Comparison of ENCODE assay signal across 8 cellular contexts in the genomic region with DNA sequence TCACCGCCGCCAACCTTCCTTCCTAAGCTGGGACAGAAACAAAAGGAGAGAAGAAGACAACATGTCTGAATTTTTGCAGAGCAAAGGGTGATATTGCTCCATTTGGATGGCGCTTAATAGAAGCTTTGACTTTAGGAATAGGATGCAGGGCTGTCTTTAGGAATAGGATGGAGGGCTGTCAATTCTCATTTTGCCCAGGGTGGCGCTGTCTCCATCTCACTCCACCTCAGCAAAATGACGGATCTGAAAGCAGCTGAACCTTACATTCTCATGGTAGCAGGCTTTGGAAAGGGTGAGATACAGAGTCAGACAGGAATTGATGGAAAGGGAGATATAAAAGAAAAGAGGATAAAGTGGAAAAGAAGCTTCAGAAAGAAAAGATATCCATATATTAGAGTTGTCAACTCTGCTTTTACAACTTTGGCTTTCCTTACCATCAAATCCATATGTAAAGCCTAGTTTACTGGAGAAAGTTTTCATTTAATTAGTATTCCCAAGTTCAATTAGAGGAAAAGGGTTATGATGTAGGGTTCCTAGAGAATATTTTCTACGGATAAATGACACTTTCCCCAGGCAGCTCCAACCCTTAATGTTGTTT. TPM values are rescaled to one million over a fixed set of nuclear protein-coding genes. Genes with fewer than 3 reads are reported as not detected.
A peak's percentile ranks its signal among the peaks of the same experiment; 100 is the strongest.
DNase-seq lines count a peak whose midpoint lies in the region; ATAC-seq and TF ChIP-seq lines count a peak whose summit lies in the region.

No MANE protein-coding gene starts in this region.

- H2AFZ ChIP-seq in GM23338 (no peak overlapping the region), hepatocyte (peak overlapping the region; percentile 53)

- H3F3A ChIP-seq in GM23338 (replicated peaks; ENCODE audit: low read depth), result 0 out of 2 replicates have a peak, but pooled peaks cover 6% of the 10 kb centered on the region

- peak overlapping the region; percentile 87 for H3K4me3 Mint-ChIP-seq in GM23338

- H3K4me3 ChIP-seq in GM08714 (ENCODE audit: low read length) (peak overlapping the region; percentile 75), GM23338 (peak overlapping the region; percentile 74), hepatocyte (peak overlapping the region; percentile 79)

- peaks cover 13% of the 10 kb centered on the region; the same call in 1 of the 2 replicates for H4K20me1 ChIP-seq in GM23338 (replicated peaks; ENCODE audit: insufficient read depth)
- no peaks in the 10 kb centered on the region for H4K20me1 ChIP-seq in hepatocyte (ENCODE audit: insufficient read depth, poor library complexity, severe bottlenecking)

- peak; percentile 30 for ATAC-seq in GM23338
- ATAC-seq in sciatic nerve, result peak; percentile 53

- H3K9me3 Mint-ChIP-seq in GM23338, result no peaks in the 10 kb centered on the region

- CTCF ChIA-PET in RWPE1 (lab: Yijun Ruan, JAX), result interaction anchor here (0.6 to 1.9 kb wide), 8 partner anchors 19 to 731 kb away, joined by 3 to 5 read pairs (median 3); no protein-coding TSS in a partner anchor

- TF ChIP-seq CTCF in GM23338 (conservative IDR thresholded peaks at IDR 0.05; ENCODE audit: low read depth in 2 of 2) (peak; percentile 80 to 92), RWPE1 (conservative IDR thresholded peaks at IDR 0.05; ENCODE audit: low read depth) (peak; percentile 49), hepatocyte (IDR thresholded peaks at IDR 0.05; ENCODE audit: poor library complexity) (peak; percentile 44)

- H3K4me1 ChIP-seq in GM23338 (ENCODE audit: insufficient read depth), result peaks cover 23% of the 10 kb centered on the region
- peaks cover 10% of the 10 kb centered on the region for H3K4me1 ChIP-seq in hepatocyte (ENCODE audit: insufficient read depth)

- H3K9me2 ChIP-seq in GM23338 (ENCODE audit: insufficient read depth) (no peaks in the 10 kb centered on the region), hepatocyte (replicated peaks; ENCODE audit: insufficient read depth) (no peaks in the 10 kb centered on the region)

- intact Hi-C loops in sciatic nerve (cut with DNase I), result no loop called here

- POLR2A ChIA-PET in RWPE1 (lab: Yijun Ruan, JAX; ENCODE audit: low non-redundant PET), result no interaction called here

- DNase-seq in GM23338 (ENCODE audit: low spot score), result peak; percentile 83
- DNase-seq in RWPE1 (ENCODE audit: low spot score), result peak; percentile 55
- peak; percentile 29 for DNase-seq in hepatocyte (ENCODE audit: low spot score)
- DNase-seq in sciatic nerve (ENCODE audit: low spot score), result no peak
- no peak for DNase-seq in occipital lobe (lab: John Stamatoyannopoulos, UW)

- peaks cover 22% of the 10 kb centered on the region for H3K27me3 Mint-ChIP-seq in GM23338 (ENCODE audit: insufficient read depth, low read depth, poor library complexity)

- H3K4me2 ChIP-seq in GM23338 (peak overlapping the region; percentile 96), hepatocyte (peak overlapping the region; percentile 97)

- no peak overlapping the region for H3K27ac Mint-ChIP-seq in GM23338

- 10% methylated on average over 6 of the region's 6 CpGs for WGBS in hepatocyte (ENCODE audit: low lambda C conversion rate, missing lambda C conversion rate)

- H3K4me1 Mint-ChIP-seq in GM23338, result peaks cover 33% of the 10 kb centered on the region

- 0 out of 2 replicates have a peak, but pooled peaks cover 8% of the 10 kb centered on the region for H3K79me2 ChIP-seq in GM23338 (replicated peaks; ENCODE audit: insufficient read depth)
- H3K79me2 ChIP-seq in hepatocyte, result no peaks in the 10 kb centered on the region

- H3K36me3 ChIP-seq in GM23338 (ENCODE audit: insufficient read depth), result peaks cover 16% of the 10 kb centered on the region; the same call in 1 of the 2 replicates
- peaks cover 20% of the 10 kb centered on the region; the same call in 1 of the 2 replicates for H3K36me3 ChIP-seq in KOPT-K1 (ENCODE audit: insufficient read depth, low read length)
- no peaks in the 10 kb centered on the region for H3K36me3 ChIP-seq in hepatocyte (replicated peaks; ENCODE audit: insufficient read depth, low read depth)

- H3K27me3 ChIP-seq in GM23338 (ENCODE audit: insufficient read depth) (peaks cover 32% of the 10 kb centered on the region), hepatocyte (peaks cover 87% of the 10 kb centered on the region)

- H3K9me3 ChIP-seq in KOPT-K1 (ENCODE audit: insufficient read depth, low read length, poor library complexity, severe bottlenecking), result no peaks in the 10 kb centered on the region
- H3K9me3 ChIP-seq in hepatocyte (ENCODE audit: low read depth), result no peaks in the 10 kb centered on the region

- no peak overlapping the region for H3K27ac ChIP-seq in GM23338 (ENCODE audit: low read depth)
- peak overlapping the region; percentile 64 for H3K27ac ChIP-seq in KOPT-K1 (ENCODE audit: low read depth, low read length, poor library complexity, severe bottlenecking)
- no peak overlapping the region for H3K27ac ChIP-seq in RWPE1
- peak overlapping the region; percentile 72 for H3K27ac ChIP-seq in angular gyrus (ENCODE audit: low read depth, low read length)
- H3K27ac ChIP-seq in hepatocyte, result no peak overlapping the region

- H3K36me3 Mint-ChIP-seq in GM23338 (ENCODE audit: low read depth), result peaks cover 24% of the 10 kb centered on the region

TF ChIP-seq in GM23338, 12 proteins besides CTCF, POLR2A, EP300 and RAD21:
- no peak for TF ChIP-seq NANOG (IDR thresholded peaks at IDR 0.05; ENCODE audit: borderline replicate concordance)
- TF ChIP-seq, protein P1, sequence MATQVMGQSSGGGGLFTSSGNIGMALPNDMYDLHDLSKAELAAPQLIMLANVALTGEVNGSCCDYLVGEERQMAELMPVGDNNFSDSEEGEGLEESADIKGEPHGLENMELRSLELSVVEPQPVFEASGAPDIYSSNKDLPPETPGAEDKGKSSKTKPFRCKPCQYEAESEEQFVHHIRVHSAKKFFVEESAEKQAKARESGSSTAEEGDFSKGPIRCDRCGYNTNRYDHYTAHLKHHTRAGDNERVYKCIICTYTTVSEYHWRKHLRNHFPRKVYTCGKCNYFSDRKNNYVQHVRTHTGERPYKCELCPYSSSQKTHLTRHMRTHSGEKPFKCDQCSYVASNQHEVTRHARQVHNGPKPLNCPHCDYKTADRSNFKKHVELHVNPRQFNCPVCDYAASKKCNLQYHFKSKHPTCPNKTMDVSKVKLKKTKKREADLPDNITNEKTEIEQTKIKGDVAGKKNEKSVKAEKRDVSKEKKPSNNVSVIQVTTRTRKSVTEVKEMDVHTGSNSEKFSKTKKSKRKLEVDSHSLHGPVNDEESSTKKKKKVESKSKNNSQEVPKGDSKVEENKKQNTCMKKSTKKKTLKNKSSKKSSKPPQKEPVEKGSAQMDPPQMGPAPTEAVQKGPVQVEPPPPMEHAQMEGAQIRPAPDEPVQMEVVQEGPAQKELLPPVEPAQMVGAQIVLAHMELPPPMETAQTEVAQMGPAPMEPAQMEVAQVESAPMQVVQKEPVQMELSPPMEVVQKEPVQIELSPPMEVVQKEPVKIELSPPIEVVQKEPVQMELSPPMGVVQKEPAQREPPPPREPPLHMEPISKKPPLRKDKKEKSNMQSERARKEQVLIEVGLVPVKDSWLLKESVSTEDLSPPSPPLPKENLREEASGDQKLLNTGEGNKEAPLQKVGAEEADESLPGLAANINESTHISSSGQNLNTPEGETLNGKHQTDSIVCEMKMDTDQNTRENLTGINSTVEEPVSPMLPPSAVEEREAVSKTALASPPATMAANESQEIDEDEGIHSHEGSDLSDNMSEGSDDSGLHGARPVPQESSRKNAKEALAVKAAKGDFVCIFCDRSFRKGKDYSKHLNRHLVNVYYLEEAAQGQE (IDR thresholded peaks at IDR 0.05; ENCODE audit: unreplicated experiment), result no peak

RNA-seq across cellular contexts. Expression of a gene that starts 57.6 kb away (rescaled TPM):
- 4.0 and 7.6 TPM in 2 replicates for total RNA-seq in GM23338 (2014; rRNA removed; shearing (Covaris generic))
- polyA plus RNA-seq in GM23338 (2016; fragmentation: Nextera tagmentation; extraction: Ambion mirVana) (6.5 and 9.1 TPM in 2 replicates), hepatocyte (1.8 and 2.1 TPM in 2 replicates)
- total RNA-seq in hepatocyte (6.4 and 7.4 TPM in 2 replicates), sciatic nerve (45.3 TPM), occipital lobe (116 TPM)

Comparison
In these comparisons a context has a peak if more than half of its experiments do, and no peak if none do; other contexts are left out.
1. DNase-seq: peak in GM23338 (single experiment), RWPE1 (single experiment) and hepatocyte (single experiment); none in sciatic nerve (single experiment) and occipital lobe (single experiment).
2. H3K27ac ChIP-seq: peak in KOPT-K1 (single experiment) and angular gyrus (single experiment); none in GM23338 (single experiment), RWPE1 (single experiment) and hepatocyte (single experiment).
3. Peak in every context shown above with its lines, with median percentiles within 50 percentile points of each other: H3K4me3 ChIP-seq and CTCF ChIP-seq.